Comparison of ENCODE assay signal across 9 cellular contexts in genomic region chr11:102046841-102047240, GRCh38. TPM values are rescaled to one million over a fixed set of nuclear protein-coding genes. Genes with fewer than 3 reads are reported as not detected.
DNase-seq lines count a peak whose midpoint lies in the region; ATAC-seq and TF ChIP-seq lines count a peak whose summit lies in the region.
"Had no signal": no experiment of that assay in that cellular context is flagged by ENCODE, and none has a peak within 500 bp of the region (broad histone marks: within the 10 kb centered on the region; RNA-seq: fewer than 3 reads in every experiment).

No MANE protein-coding gene starts in this region.

- peak overlapping the region in 1 of 2 donors; percentile 61 for H3K9ac ChIP-seq in mucosa of rectum (ENCODE audit: low read depth in 1 of 2, low read length in 2 of 2)

- intact Hi-C loops in left ventricle myocardium inferior (cut with micrococcal nuclease): no loop called here
- intact Hi-C loops in Right ventricle myocardium superior (cut with DNase I): loop anchor here (10.0 kb wide), 1 partner anchor 468 kb away; no protein-coding TSS in a partner anchor
- intact Hi-C loops in vagina (cut with DNase I): no loop called here
- intact Hi-C loops in left colon (cut with DNase I, micrococcal nuclease): no loop called here

- H3K36me3 ChIP-seq in left ventricle myocardium inferior (no peaks in the 10 kb centered on the region), mucosa of rectum (ENCODE audit: control insufficient read depth in 2 of 2, insufficient read depth in 2 of 2, low read length in 2 of 2) (no peaks in the 10 kb centered on the region), vagina (no peaks in the 10 kb centered on the region)

- H3K9me3 ChIP-seq in left ventricle myocardium inferior (replicated peaks): no peaks in the 10 kb centered on the region
- no peaks in the 10 kb centered on the region for H3K9me3 ChIP-seq in mucosa of rectum (ENCODE audit: control insufficient read depth in 2 of 2, low read length in 2 of 2)
- H3K9me3 ChIP-seq in vagina: no peaks in the 10 kb centered on the region

- peaks cover 28% of the 10 kb centered on the region for H3K27me3 ChIP-seq in left ventricle myocardium inferior (ENCODE audit: low read depth)
- H3K27me3 ChIP-seq in mucosa of rectum (ENCODE audit: control insufficient read depth in 2 of 2, insufficient read depth in 2 of 2, low read length in 2 of 2): no peaks in the 10 kb centered on the region
- H3K27me3 ChIP-seq in vagina: no peaks in the 10 kb centered on the region

- no peak for DNase-seq in left ventricle myocardium inferior
- DNase-seq in Right ventricle myocardium superior: no peak
- no peak for DNase-seq in coronary artery (ENCODE audit: low spot score)
- no peak for DNase-seq in vagina (ENCODE audit: extremely low spot score in 2 of 2)
- no peak for DNase-seq in DMS 273 (lab: John Stamatoyannopoulos, UW; ENCODE audit: unreplicated experiment)
- DNase-seq in left colon: no peak
- no peak for DNase-seq in SW 1271 (lab: John Stamatoyannopoulos, UW)
- DNase-seq: NCI-H446 treated with DMSO at 0.1 percent for 48 hours had no signal

- H3K27ac ChIP-seq in left ventricle myocardium inferior (replicated peaks) (peak overlapping the region; percentile 67), coronary artery (peak overlapping the region; percentile 83 to 91), mucosa of rectum (ENCODE audit: low read depth in 2 of 2, low read length in 2 of 2) (no peak overlapping the region), vagina (peak overlapping the region; percentile 66)

- peaks cover 10% of the 10 kb centered on the region for H3K4me1 ChIP-seq in left ventricle myocardium inferior
- H3K4me1 ChIP-seq in mucosa of rectum (ENCODE audit: control insufficient read depth in 2 of 2, insufficient read depth in 2 of 2, low read length in 2 of 2): no peaks in the 10 kb centered on the region
- peaks cover 5% of the 10 kb centered on the region for H3K4me1 ChIP-seq in vagina

- ATAC-seq in Right ventricle myocardium superior (ENCODE audit: poor library complexity) (no peak), left colon (no peak)

- TF ChIP-seq POLR2A in vagina (IDR thresholded peaks at IDR 0.05): no peak

- H3K4me3 ChIP-seq in left ventricle myocardium inferior: peak overlapping the region; percentile 70
- H3K4me3 ChIP-seq in coronary artery: peak overlapping the region; percentile 77
- peak overlapping the region; percentile 68 to 72 for H3K4me3 ChIP-seq in mucosa of rectum (ENCODE audit: low read length in 2 of 2)
- H3K4me3 ChIP-seq in vagina: peak overlapping the region; percentile 52 to 71

- TF ChIP-seq CTCF in left ventricle myocardium inferior (IDR thresholded peaks at IDR 0.05; ENCODE audit: borderline replicate concordance): no peak
- TF ChIP-seq CTCF in coronary artery (IDR thresholded peaks at IDR 0.05): no peak
- no peak for TF ChIP-seq CTCF in vagina (IDR thresholded peaks at IDR 0.05)

RNA-seq across cellular contexts. Expression of gene CFAP300, which starts 0.4 kb away (rescaled TPM):
- total RNA-seq in left ventricle myocardium inferior (0.99 TPM), Right ventricle myocardium superior (0.38 TPM), vagina (1.7 TPM), left colon (under 1 TPM in 1 of 2 donors, not detected in 1; 0.50 TPM)

Comparison
In these comparisons a context has a peak if more than half of its experiments do, and no peak if none do; other contexts are left out.
1. H3K27ac ChIP-seq: peak in left ventricle myocardium inferior (single experiment), coronary artery (2 of 2) and vagina (single experiment); none in mucosa of rectum (0 of 2).
2. Peak in every context shown above with its lines, with median percentiles within 50 percentile points of each other: H3K4me3 ChIP-seq.